ENCODE assay signal across 8 cellular contexts in genomic region chr14:74762917-74763802, GRCh38. TPM values are rescaled to one million over a fixed set of nuclear protein-coding genes. Genes with fewer than 3 reads are reported as not detected.
DNase-seq lines count a peak whose midpoint lies in the region; ATAC-seq lines count a peak whose summit lies in the region.

Gene YLPM1 (plus strand): TSS chr14:74763316. CDS start chr14:74763490, 174 bp downstream.

- no peaks in the 10 kb centered on the region for H3K9me3 Mint-ChIP-seq in activated CD4-positive, alpha-beta T cell treated with anti-CD3 and anti-CD28 coated beads, Interleukin-2, amount 10 ng/mL, durations not matched to agents 7 days and 5 days

- H4K20me1 ChIP-seq in BLaER1 = peaks cover 45% of the 10 kb centered on the region

- peak within 1 kb of the TSS; percentile 99 for H3K27ac ChIP-seq in BLaER1

- peaks cover 39% of the 10 kb centered on the region for H3K4me1 Mint-ChIP-seq in activated CD4-positive, alpha-beta T cell treated with anti-CD3 and anti-CD28 coated beads, Interleukin-2, amount 10 ng/mL, durations not matched to agents 7 days and 5 days

- H3K4me3 Mint-ChIP-seq in activated CD4-positive, alpha-beta T cell treated with anti-CD3 and anti-CD28 coated beads, Interleukin-2, amount 10 ng/mL, durations not matched to agents 7 days and 5 days = peak within 1 kb of the TSS; percentile 98

- peak; percentile 75 for ATAC-seq in HG03469 (IDR thresholded peaks at IDR 0.05; ENCODE audit: unreplicated experiment)

- H3K9ac ChIP-seq in BLaER1 = peak within 1 kb of the TSS; percentile 99

- peaks cover 43% of the 10 kb centered on the region for H3K4me1 ChIP-seq in BLaER1

- H3K27me3 ChIP-seq in BLaER1 = no peaks in the 10 kb centered on the region

- H3K36me3 Mint-ChIP-seq in activated CD4-positive, alpha-beta T cell treated with anti-CD3 and anti-CD28 coated beads, Interleukin-2, amount 10 ng/mL, durations not matched to agents 7 days and 5 days (ENCODE audit: low read depth) = peaks cover 34% of the 10 kb centered on the region

- H3K4me2 ChIP-seq in BLaER1 = peak within 1 kb of the TSS; percentile 94

- peak; percentile 85 for DNase-seq in GM19240 (ENCODE audit: insufficient read length, low spot score)
- peak; percentile 96 for DNase-seq in NCI-H526 treated with DMSO at 0.1 percent for 48 hours (lab: John Stamatoyannopoulos, UW)
- peak; percentile 93 for DNase-seq in activated CD4-positive, alpha-beta T cell treated with anti-CD3 and anti-CD28 coated beads, Interleukin-2, amount 10 ng/mL, durations not matched to agents 7 days and 5 days
- DNase-seq in cortex of kidney (lab: John Stamatoyannopoulos, UW) = peak; percentile 36
- DNase-seq in left kidney (ENCODE audit: low read depth, low spot score) = peak; percentile 99
- DNase-seq in stimulated activated CD4-positive, alpha-beta T cell treated with anti-CD3 and anti-CD28 coated beads, Interleukin-2, amount 100 ng/mL, for 4 hours (ENCODE audit: low read depth) = peak; percentile 89

- H3K27ac Mint-ChIP-seq in activated CD4-positive, alpha-beta T cell treated with anti-CD3 and anti-CD28 coated beads, Interleukin-2, amount 10 ng/mL, durations not matched to agents 7 days and 5 days = peak within 1 kb of the TSS; percentile 88

- peaks cover 5% of the 10 kb centered on the region; the same call in 1 of the 2 replicates for H3K36me3 ChIP-seq in BLaER1

- peak within 1 kb of the TSS; percentile 97 for H3K4me3 ChIP-seq in BLaER1

- no peaks in the 10 kb centered on the region for H3K27me3 Mint-ChIP-seq in activated CD4-positive, alpha-beta T cell treated with anti-CD3 and anti-CD28 coated beads, Interleukin-2, amount 10 ng/mL, durations not matched to agents 7 days and 5 days

- H3K9me3 ChIP-seq in BLaER1 = no peaks in the 10 kb centered on the region

- CTCF ChIA-PET in activated CD4-positive, alpha-beta T cell treated with anti-CD3 and anti-CD28 coated beads, Interleukin-2, amount 10 ng/mL, durations not matched to agents 7 days and 5 days (lab: Charles Lee) = interaction anchor here (0.6 to 2.7 kb wide), 26 partner anchors 9 to 832 kb away, joined by 3 to 13 read pairs (median 4); partner anchors contain the start of genes ACYP1 and LTBP2

- POLR2A ChIA-PET in activated CD4-positive, alpha-beta T cell treated with anti-CD3 and anti-CD28 coated beads, Interleukin-2, amount 10 ng/mL, durations not matched to agents 7 days and 5 days (lab: Charles Lee) = interaction anchor here (0.6 to 1.0 kb wide), 2 partner anchors 72 to 667 kb away, joined by 3 read pairs; no protein-coding TSS in a partner anchor

RNA-seq across cellular contexts. Expression of gene YLPM1, which starts in this region (rescaled TPM):
- total RNA-seq in activated CD4-positive, alpha-beta T cell treated with anti-CD3 and anti-CD28 coated beads, Interleukin-2, amount 10 ng/mL, durations not matched to agents 7 days and 5 days = 10 to 100 TPM; 72.4 to 73.8 TPM

Comparison
In these comparisons a context has a peak if more than half of its experiments do, and no peak if none do; other contexts are left out.
1. Peak in every context shown above with its lines: DNase-seq, ATAC-seq, H3K4me3 ChIP-seq and H3K27ac ChIP-seq.
2. DNase-seq: peak in every context shown above with its lines; median percentile 99 in left kidney; 96 in NCI-H526 treated with DMSO at 0.1 percent for 48 hours; 93 in activated CD4-positive, alpha-beta T cell treated with anti-CD3 and anti-CD28 coated beads, Interleukin-2, amount 10 ng/mL, durations not matched to agents 7 days and 5 days; 89 in stimulated activated CD4-positive, alpha-beta T cell treated with anti-CD3 and anti-CD28 coated beads, Interleukin-2, amount 100 ng/mL, for 4 hours; 85 in GM19240; 36 in cortex of kidney.